In genomic region chr6:73129653-73130443, GRCh38 we compare ENCODE assay signal across 8 cellular contexts.
DNase-seq lines count a peak whose midpoint lies in the region; ATAC-seq and TF ChIP-seq lines count a peak whose summit lies in the region.

No MANE protein-coding gene starts in this region.

- H3K9me3 Mint-ChIP-seq in Caco-2 (ENCODE audit: unreplicated experiment) (no peaks in the 10 kb centered on the region), natural killer cell (no peaks in the 10 kb centered on the region)
- H3K9me3 Mint-ChIP-seq in stimulated activated memory B cell treated with anti-CD40 and anti-IgM and Interleukin-4, amounts not matched to agents 10 μg/mL and 1 μg/mL and 100 μg/mL, for 72 hours = no peaks in the 10 kb centered on the region

- POLR2A ChIA-PET in Caco-2 (lab: Charles Lee) = interaction anchor here (0.6 kb wide), 1 partner anchor 129 kb away, joined by 4 read pairs; no protein-coding TSS in a partner anchor

- no peaks in the 10 kb centered on the region for H3K36me3 ChIP-seq in Caco-2 (ENCODE audit: control insufficient read depth, insufficient read depth, low read length)

- H3K27ac Mint-ChIP-seq in Caco-2 (ENCODE audit: unreplicated experiment) (no peak overlapping the region), natural killer cell (no peak overlapping the region)
- H3K27ac Mint-ChIP-seq in stimulated activated memory B cell treated with anti-CD40 and anti-IgM and Interleukin-4, amounts not matched to agents 10 μg/mL and 1 μg/mL and 100 μg/mL, for 72 hours = no peak overlapping the region

- TF ChIP-seq CTCF in Caco-2 (IDR thresholded peaks at IDR 0.05; ENCODE audit: insufficient read depth in 1 of 2, low read depth in 1 of 2, low read length in 1 of 2, severe bottlenecking in 1 of 2, unreplicated experiment in 1 of 2) (peak; percentile 97), natural killer cell (IDR thresholded peaks at IDR 0.05) (peak; percentile 94)

- intact Hi-C loops in Caco-2 (cut with micrococcal nuclease; ENCODE audit: unreplicated experiment) (loop anchor here (1.0 to 5.0 kb wide), 5 partner anchors 52 to 718 kb away; no protein-coding TSS in a partner anchor), natural killer cell (cut with micrococcal nuclease) (loop anchor here (1.0 kb wide), 2 partner anchors 514 to 718 kb away; no protein-coding TSS in a partner anchor)

- no peak overlapping the region for H3K4me3 ChIP-seq in Caco-2 (ENCODE audit: low read depth, low read length)

- no TSS peak for BruUV-seq in Caco-2 (replicated peaks; lab: Mats Ljungman, UMichigan)

- CTCF ChIA-PET in Caco-2 (lab: Charles Lee) = interaction anchor here (0.6 to 1.8 kb wide), 6 partner anchors 10 to 718 kb away, joined by 3 to 23 read pairs (median 4); no protein-coding TSS in a partner anchor

- DNase-seq in Caco-2 (peak; percentile 73 to 88), NOMO-1 treated with dmso at 0.1 percent for 144 hours (lab: John Stamatoyannopoulos, UW; ENCODE audit: unreplicated experiment) (peak; percentile 68), erythroblast (lab: John Stamatoyannopoulos, UW) (peak; percentile 70 to 78), natural killer cell (peak; percentile 77)
- peak; percentile 84 for DNase-seq in activated CD8-positive, alpha-beta memory T cell treated with anti-CD3 and anti-CD28 coated beads, Interleukin-2, amount 50 U/mL, for 4 hours

- no peak overlapping the region for H3K4me3 Mint-ChIP-seq in Caco-2 (ENCODE audit: unreplicated experiment)
- H3K4me3 Mint-ChIP-seq in natural killer cell = peak overlapping the region; percentile 14
- H3K4me3 Mint-ChIP-seq in stimulated activated memory B cell treated with anti-CD40 and anti-IgM and Interleukin-4, amounts not matched to agents 10 μg/mL and 1 μg/mL and 100 μg/mL, for 72 hours = peak overlapping the region; percentile 59

- H3K27me3 Mint-ChIP-seq in Caco-2 (ENCODE audit: insufficient read depth, unreplicated experiment) = peaks cover 13% of the 10 kb centered on the region
- H3K27me3 Mint-ChIP-seq in natural killer cell (ENCODE audit: low read depth in 2 of 2) = no peaks in the 10 kb centered on the region
- no peaks in the 10 kb centered on the region for H3K27me3 Mint-ChIP-seq in stimulated activated memory B cell treated with anti-CD40 and anti-IgM and Interleukin-4, amounts not matched to agents 10 μg/mL and 1 μg/mL and 100 μg/mL, for 72 hours

- no peaks in the 10 kb centered on the region for H3K4me1 ChIP-seq in Caco-2

- ATAC-seq in GM19438 (IDR thresholded peaks at IDR 0.05; ENCODE audit: low read depth, unreplicated experiment) = peak; percentile 92
- ATAC-seq in HG03460 (IDR thresholded peaks at IDR 0.05; ENCODE audit: unreplicated experiment) = peak; percentile 94
- peak; percentile 90 to 98 (median 95) for ATAC-seq in natural killer cell
- ATAC-seq in stimulated activated memory B cell treated with anti-CD40 and anti-IgM and Interleukin-4, amounts not matched to agents 10 μg/mL and 1 μg/mL and 100 μg/mL, for 72 hours = peak; percentile 93

- no peaks in the 10 kb centered on the region; the same call in 1 of the 2 replicates for H3K27me3 ChIP-seq in Caco-2 (replicated peaks; ENCODE audit: control insufficient read depth, insufficient read depth, low read length)

- TF ChIP-seq POLR2A in erythroblast (IDR thresholded peaks at IDR 0.05; ENCODE audit: low read length) = no peak

- no peaks in the 10 kb centered on the region for H3K36me3 Mint-ChIP-seq in Caco-2 (ENCODE audit: insufficient read depth, unreplicated experiment)
- no peaks in the 10 kb centered on the region for H3K36me3 Mint-ChIP-seq in natural killer cell
- H3K36me3 Mint-ChIP-seq in stimulated activated memory B cell treated with anti-CD40 and anti-IgM and Interleukin-4, amounts not matched to agents 10 μg/mL and 1 μg/mL and 100 μg/mL, for 72 hours = peaks cover 16% of the 10 kb centered on the region

- no peaks in the 10 kb centered on the region for H3K9me3 ChIP-seq in Caco-2

- no peaks in the 10 kb centered on the region for H3K4me1 Mint-ChIP-seq in Caco-2 (ENCODE audit: low read depth, unreplicated experiment)
- H3K4me1 Mint-ChIP-seq in natural killer cell = peaks cover 6% of the 10 kb centered on the region in 2 donors
- H3K4me1 Mint-ChIP-seq in stimulated activated memory B cell treated with anti-CD40 and anti-IgM and Interleukin-4, amounts not matched to agents 10 μg/mL and 1 μg/mL and 100 μg/mL, for 72 hours = peaks cover 6% of the 10 kb centered on the region
